29 cellular contexts compared by ENCODE assay signal in the genomic region with DNA sequence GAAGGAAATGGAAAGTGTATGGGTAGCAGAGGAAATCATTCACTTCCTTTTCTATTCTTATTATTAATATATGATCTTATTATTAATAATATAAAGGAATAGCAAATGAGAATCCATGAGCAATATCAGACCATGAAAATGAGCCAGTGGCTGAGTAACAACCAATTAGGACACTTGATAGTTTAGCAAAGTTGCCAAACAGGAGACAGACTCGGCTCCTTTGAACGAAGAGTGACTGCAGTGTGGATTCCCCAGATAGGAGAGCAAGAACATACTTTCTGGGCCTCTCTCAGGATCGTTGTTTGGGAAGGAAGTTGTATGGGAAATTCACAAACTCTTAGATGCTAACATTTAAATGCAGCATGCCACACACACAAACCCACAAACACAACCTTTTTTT.
"Had no signal": no experiment of that assay in that cellular context is flagged by ENCODE, and none has a peak within 500 bp of the region (broad histone marks: within the 10 kb centered on the region; RNA-seq: fewer than 3 reads in every experiment).

No MANE protein-coding gene starts in this region.

- DNase-seq: stimulated activated CD4-positive, alpha-beta T cell treated with anti-CD3 and anti-CD28 coated beads, Interleukin-2, amount 100 ng/mL, for 48 hours; stimulated activated CD4-positive, alpha-beta T cell treated with anti-CD3 and anti-CD28 coated beads, Interleukin-4, amount 100 ng/mL, for 1 hour; stimulated activated CD4-positive, alpha-beta T cell treated with anti-CD3 and anti-CD28 coated beads, Interleukin-4, amount 100 ng/mL, for 24 hours; stimulated activated CD4-positive, alpha-beta T cell treated with anti-CD3 and anti-CD28 coated beads, Interleukin-4, amount 100 ng/mL, for 4 hours; stimulated activated CD8-positive, alpha-beta memory T cell treated with anti-CD3 and anti-CD28 coated beads, Interleukin-4, amount 100 ng/mL, for 48 hours; stimulated activated naive B cell treated with anti-CD40 and anti-IgM and Interleukin-4, amounts not matched to agents 10 μg/mL and 1 μg/mL and 100 μg/mL, for 72 hours; stimulated activated naive CD4-positive, alpha-beta T cell; stimulated activated naive CD4-positive, alpha-beta T cell treated with Interleukin-2 at 50 U/mL for 16 hours; stimulated activated naive CD8-positive, alpha-beta T cell treated with anti-CD3 and anti-CD28 coated beads, Interleukin-15, amount 100 ng/mL, for 72 hours; stimulated activated naive CD8-positive, alpha-beta T cell treated with anti-CD3 and anti-CD28 coated beads, Interleukin-15, Interleukin-2, amounts not matched to agents 100 U/mL and 50 U/mL, for 24 hours; stomach; substantia nigra; testis; thyroid gland; tibial artery; transverse colon; trophoblast cell; upper lobe of left lung; upper lobe of right lung; uterus had no signal

- H3K4me3 Mint-ChIP-seq: stimulated activated effector memory CD8-positive, alpha-beta T cell treated with anti-CD3 and anti-CD28 coated beads, Interleukin-12 subunit alpha, Interleukin-12 subunit beta, amount 100 ng/mL, for 72 hours; stimulated activated memory B cell treated with anti-CD40 and anti-IgM and Interleukin-4, amounts not matched to agents 10 μg/mL and 1 μg/mL and 100 μg/mL, for 72 hours; stimulated activated naive B cell treated with anti-CD40 and anti-IgM and Interleukin-4, amounts not matched to agents 10 μg/mL and 1 μg/mL and 100 μg/mL, for 72 hours; stimulated activated naive CD8-positive, alpha-beta T cell treated with anti-CD3 and anti-CD28 coated beads, Interleukin-15, amount 100 ng/mL, for 72 hours; stimulated activated naive CD8-positive, alpha-beta T cell treated with anti-CD3 and anti-CD28 coated beads, Interleukin-15, Interleukin-2, amounts not matched to agents 100 ng/mL and 50 ng/mL, for 24 hours; type B pancreatic cell had no signal

- H3K36me3 Mint-ChIP-seq: stimulated activated effector memory CD8-positive, alpha-beta T cell treated with anti-CD3 and anti-CD28 coated beads, Interleukin-12 subunit alpha, Interleukin-12 subunit beta, amount 100 ng/mL, for 72 hours; type B pancreatic cell had no signal

- H3K4me1 Mint-ChIP-seq: stimulated activated effector memory CD8-positive, alpha-beta T cell treated with anti-CD3 and anti-CD28 coated beads, Interleukin-12 subunit alpha, Interleukin-12 subunit beta, amount 100 ng/mL, for 72 hours; stimulated activated memory B cell treated with anti-CD40 and anti-IgM and Interleukin-4, amounts not matched to agents 10 μg/mL and 1 μg/mL and 100 μg/mL, for 72 hours; stimulated activated naive CD8-positive, alpha-beta T cell treated with anti-CD3 and anti-CD28 coated beads, Interleukin-15, amount 100 ng/mL, for 72 hours had no signal

- H3K27ac Mint-ChIP-seq: stimulated activated effector memory CD8-positive, alpha-beta T cell treated with anti-CD3 and anti-CD28 coated beads, Interleukin-12 subunit alpha, Interleukin-12 subunit beta, amount 100 ng/mL, for 72 hours; stimulated activated memory B cell treated with anti-CD40 and anti-IgM and Interleukin-4, amounts not matched to agents 10 μg/mL and 1 μg/mL and 100 μg/mL, for 72 hours; stimulated activated naive B cell treated with anti-CD40 and anti-IgM and Interleukin-4, amounts not matched to agents 10 μg/mL and 1 μg/mL and 100 μg/mL, for 72 hours; stimulated activated naive CD8-positive, alpha-beta T cell treated with anti-CD3 and anti-CD28 coated beads, Interleukin-15, amount 100 ng/mL, for 72 hours; stimulated activated naive CD8-positive, alpha-beta T cell treated with anti-CD3 and anti-CD28 coated beads, Interleukin-15, Interleukin-2, amounts not matched to agents 100 ng/mL and 50 ng/mL, for 24 hours; type B pancreatic cell had no signal

- FAIRE-seq: urothelium cell line had no signal

- ATAC-seq: stimulated activated effector memory CD8-positive, alpha-beta T cell treated with anti-CD3 and anti-CD28 coated beads, Interleukin-12 subunit alpha, Interleukin-12 subunit beta, amount 100 ng/mL, for 72 hours; stimulated activated memory B cell treated with anti-CD40 and anti-IgM and Interleukin-4, amounts not matched to agents 10 μg/mL and 1 μg/mL and 100 μg/mL, for 72 hours; stimulated activated naive B cell treated with anti-CD40 and anti-IgM and Interleukin-4, amounts not matched to agents 10 μg/mL and 1 μg/mL and 100 μg/mL, for 72 hours; stimulated activated naive CD8-positive, alpha-beta T cell treated with anti-CD3 and anti-CD28 coated beads, Interleukin-15, amount 100 ng/mL, for 72 hours; stimulated activated naive CD8-positive, alpha-beta T cell treated with anti-CD3 and anti-CD28 coated beads, Interleukin-15, Interleukin-2, amounts not matched to agents 100 U/mL and 50 U/mL, for 24 hours; upper lobe of right lung had no signal

- H3K27ac ChIP-seq: stomach, suprapubic skin, testis, thoracic aorta, thyroid gland, tibial artery, tibial nerve, transverse colon, upper lobe of left lung, upper lobe of right lung, uterus, vagina had no signal

- H3K4me3 ChIP-seq: stomach, suprapubic skin, testis, thoracic aorta, thyroid gland, tibial artery, tibial nerve, transverse colon, upper lobe of left lung, upper lobe of right lung, uterus, vagina had no signal

- H3K27me3 Mint-ChIP-seq: stimulated activated memory B cell treated with anti-CD40 and anti-IgM and Interleukin-4, amounts not matched to agents 10 μg/mL and 1 μg/mL and 100 μg/mL, for 72 hours; stimulated activated naive B cell treated with anti-CD40 and anti-IgM and Interleukin-4, amounts not matched to agents 10 μg/mL and 1 μg/mL and 100 μg/mL, for 72 hours; stimulated activated naive CD8-positive, alpha-beta T cell treated with anti-CD3 and anti-CD28 coated beads, Interleukin-15, amount 100 ng/mL, for 72 hours; stimulated activated naive CD8-positive, alpha-beta T cell treated with anti-CD3 and anti-CD28 coated beads, Interleukin-15, Interleukin-2, amounts not matched to agents 100 ng/mL and 50 ng/mL, for 24 hours; type B pancreatic cell had no signal

- H3K36me3 ChIP-seq: stomach, suprapubic skin, thoracic aorta, thyroid gland, tibial artery, tibial nerve, transverse colon, upper lobe of left lung, upper lobe of right lung, uterus, vagina had no signal

- H3K9me3 ChIP-seq: stomach, suprapubic skin, testis, thyroid gland, tibial artery, tibial nerve, transverse colon, upper lobe of left lung, upper lobe of right lung, uterus, vagina had no signal

- H3K27me3 ChIP-seq: stomach, suprapubic skin, testis, thyroid gland, tibial artery, tibial nerve, transverse colon, upper lobe of left lung, upper lobe of right lung, uterus, vagina had no signal

- H3K4me1 ChIP-seq: stomach, suprapubic skin, testis, tibial artery, tibial nerve, transverse colon, upper lobe of left lung, upper lobe of right lung, uterus, vagina had no signal

- H3K9me3 Mint-ChIP-seq: stimulated activated effector memory CD8-positive, alpha-beta T cell treated with anti-CD3 and anti-CD28 coated beads, Interleukin-12 subunit alpha, Interleukin-12 subunit beta, amount 100 ng/mL, for 72 hours; stimulated activated naive CD8-positive, alpha-beta T cell treated with anti-CD3 and anti-CD28 coated beads, Interleukin-15, Interleukin-2, amounts not matched to agents 100 ng/mL and 50 ng/mL, for 24 hours; type B pancreatic cell had no signal
